18 cellular contexts compared by ENCODE assay signal in genomic region chr9:93294011-93294410, GRCh38.
"Had no signal": no experiment of that assay in that cellular context is flagged by ENCODE, and none has a peak within 500 bp of the region (broad histone marks: within the 10 kb centered on the region; RNA-seq: fewer than 3 reads in every experiment).

No MANE protein-coding gene starts in this region.

- H3K36me3 ChIP-seq: gastrocnemius medialis had no signal

- H3K27ac ChIP-seq: gastrocnemius medialis, heart left ventricle, psoas muscle, stomach, VCaP had no signal

- DNase-seq: activated CD4-positive, CD25-positive, alpha-beta regulatory T cell treated with anti-CD3 and anti-CD28 coated beads, Interleukin-2, amount 50 U/mL, for 72 hours; activated CD8-positive, alpha-beta memory T cell treated with anti-CD3 and anti-CD28 coated beads, Interleukin-2, amount 50 U/mL, for 48 hours; activated gamma-delta T cell; activated T-cell treated with anti-CD3 and anti-CD28 coated beads, Interleukin-2, amount 50 U/mL, for 48 hours; effector CD8-positive, alpha-beta T cell; gastrocnemius medialis; heart left ventricle; psoas muscle; right cardiac atrium; stomach; T-helper 1 cell; trophoblast cell had no signal

- H3K9me3 ChIP-seq: gastrocnemius medialis, heart left ventricle, psoas muscle, stomach had no signal

- H3K4me3 ChIP-seq: gastrocnemius medialis, heart left ventricle, lung, psoas muscle, stomach had no signal

- H3K9me3 Mint-ChIP-seq: nephron had no signal

- H3K4me3 Mint-ChIP-seq: activated naive CD8-positive, alpha-beta T cell; nephron had no signal

- H3K36me3 Mint-ChIP-seq: activated naive CD8-positive, alpha-beta T cell had no signal

- ATAC-seq: esophagus mucosa, gastrocnemius medialis, heart left ventricle, left lobe of liver, psoas muscle, right cardiac atrium had no signal

- H3K27me3 ChIP-seq: gastrocnemius medialis, heart left ventricle, stomach had no signal

- H3K27ac Mint-ChIP-seq: activated naive CD8-positive, alpha-beta T cell; nephron had no signal

- H3K27me3 Mint-ChIP-seq: activated naive CD8-positive, alpha-beta T cell had no signal
